In the genomic region with DNA sequence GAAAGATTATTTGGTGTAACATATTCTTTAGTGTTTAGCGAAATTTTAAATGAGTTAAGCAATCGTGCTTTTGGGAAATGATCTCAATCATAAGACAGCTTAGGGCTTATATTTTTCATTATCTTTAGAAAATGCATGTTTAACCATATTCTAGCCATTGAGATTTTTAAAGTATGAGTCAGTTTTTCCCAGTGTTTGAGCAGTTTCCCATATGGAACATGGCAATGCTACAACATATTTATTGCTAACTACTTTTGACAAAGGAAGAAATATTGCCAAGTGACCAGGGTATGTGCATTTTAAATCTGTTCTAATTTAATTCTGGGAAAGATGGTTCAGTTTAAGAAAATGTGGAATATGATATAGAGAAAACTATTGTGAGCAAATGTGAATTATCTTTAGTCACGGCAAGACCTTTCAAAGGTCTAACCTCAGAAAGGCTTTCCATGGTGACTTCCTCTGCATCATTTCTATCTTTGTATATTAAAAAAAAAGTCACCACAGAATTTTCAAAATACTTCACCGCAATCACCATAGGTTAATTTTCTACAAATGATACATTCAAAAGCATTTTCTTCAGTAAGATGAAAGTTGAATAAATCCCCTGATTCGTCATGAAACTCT, we compare ENCODE assay signal across 24 cellular contexts.
A peak's percentile ranks its signal among the peaks of the same experiment; 100 is the strongest.
DNase-seq lines count a peak whose midpoint lies in the region; FAIRE-seq and TF ChIP-seq lines count a peak whose summit lies in the region.
"Had no signal": no experiment of that assay in that cellular context is flagged by ENCODE, and none has a peak within 500 bp of the region (broad histone marks: within the 10 kb centered on the region; RNA-seq: fewer than 3 reads in every experiment).

No MANE protein-coding gene starts in this region.

- POLR2A ChIA-PET in AG04450 (lab: Yijun Ruan, JAX) = no interaction called here

- no peak for TF ChIP-seq CTCF in AG04450 (IDR thresholded peaks at IDR 0.05; ENCODE audit: low read depth, low read length)
- no peak for TF ChIP-seq CTCF in foreskin fibroblast (IDR thresholded peaks at IDR 0.05; ENCODE audit: low read depth, low read length)
- TF ChIP-seq CTCF in uterus (IDR thresholded peaks at IDR 0.05) = no peak

- H3K4me3 ChIP-seq in AG04450 (ENCODE audit: low read depth, low read length) = no peak overlapping the region
- H3K4me3 ChIP-seq in adipocyte (ENCODE audit: low read length) = no peak overlapping the region
- no peak overlapping the region for H3K4me3 ChIP-seq in foreskin fibroblast (ENCODE audit: low read depth in 1 of 2, low read length in 2 of 2)
- no peak overlapping the region for H3K4me3 ChIP-seq in uterus
- H3K4me3 ChIP-seq: GM23338, MG63, SJSA1 had no signal

- H3K27me3 ChIP-seq in AG04450 (ENCODE audit: control insufficient read depth, insufficient read depth, low read length) = no peaks in the 10 kb centered on the region
- no peaks in the 10 kb centered on the region for H3K27me3 ChIP-seq in adipocyte (replicated peaks; ENCODE audit: control insufficient read depth, insufficient read depth, low read length)
- H3K27me3 ChIP-seq in uterus = no peaks in the 10 kb centered on the region
- H3K27me3 ChIP-seq: MG63, SJSA1 had no signal

- FAIRE-seq in RCC 7860 (lab: Jason Lieb, UNC) = no peak

- CTCF ChIA-PET in AG04450 (lab: Charles Lee) = interaction anchor here (1.5 kb wide), 1 partner anchor 26 kb away, joined by 6 read pairs; no protein-coding TSS in a partner anchor

- H3K27ac ChIP-seq in AG04450 (ENCODE audit: low read depth, low read length) (no peak overlapping the region), uterus (no peak overlapping the region)
- H3K27ac ChIP-seq: 22Rv1, SJSA1 had no signal

- intact Hi-C loops in uterus (cut with DNase I; ENCODE audit: low total_unique reads) = no loop called here

- no peak overlapping the region for H3K9ac ChIP-seq in adipocyte (ENCODE audit: low read length)

- H3K4me1 ChIP-seq in adipocyte (ENCODE audit: control insufficient read depth, insufficient read depth, low read length) (no peaks in the 10 kb centered on the region), uterus (no peaks in the 10 kb centered on the region)
- H3K4me1 ChIP-seq: SJSA1 had no signal

- H3K9me3 ChIP-seq in AG04450 (ENCODE audit: control insufficient read depth, insufficient read depth, low read length) (no peaks in the 10 kb centered on the region), adipocyte (ENCODE audit: control insufficient read depth, low read length) (peaks cover 4% of the 10 kb centered on the region), uterus (no peaks in the 10 kb centered on the region)
- H3K9me3 ChIP-seq: MG63 had no signal

- TF ChIP-seq POLR2A in uterus (IDR thresholded peaks at IDR 0.05) = no peak

- H3K36me3 ChIP-seq in adipocyte (ENCODE audit: control insufficient read depth, insufficient read depth, low read length, severe bottlenecking) (no peaks in the 10 kb centered on the region), uterus (no peaks in the 10 kb centered on the region)
- H3K36me3 ChIP-seq: MG63, SJSA1 had no signal

- DNase-seq in AG04450 (ENCODE audit: low read depth, low spot score) = peak; percentile 42
- DNase-seq in RCC 7860 (ENCODE audit: low spot score) = peak; percentile 16
- DNase-seq in adipocyte (ENCODE audit: low read depth) = peak; percentile 92
- peak; percentile 6 for DNase-seq in fibroblast of the conjunctiva (ENCODE audit: low read depth)
- no peak for DNase-seq in cerebellar nuclear complex (lab: John Stamatoyannopoulos, UW)
- no peak for DNase-seq in cortex of kidney (lab: John Stamatoyannopoulos, UW)
- DNase-seq in foreskin fibroblast = no peak
- DNase-seq in uterus = no peak
- DNase-seq: DMS153, DND-41, H9, KG1, MG63, NCI-H1105 treated with DMSO at 0.1 percent for 48 hours, NCI-H2029, NCI-H446, NCI-H524 treated with DMSO at 0.1 percent for 48 hours, NCI-H774, PC-3, Right ventricle myocardium superior, RPMI8226 had no signal

Comparison
In these comparisons a context has a peak if more than half of its experiments do, and no peak if none do; other contexts are left out.
1. DNase-seq: peak in AG04450 (single experiment), RCC 7860 (single experiment), adipocyte (single experiment) and fibroblast of the conjunctiva (single experiment); none in cerebellar nuclear complex (0 of 2), cortex of kidney (single experiment), foreskin fibroblast (0 of 2) and uterus (0 of 2).